In genomic region chr21:36913247-36914169, GRCh38 we compare ENCODE assay signal across 22 cellular contexts.
"Had no signal": no experiment of that assay in that cellular context is flagged by ENCODE, and none has a peak within 500 bp of the region (broad histone marks: within the 10 kb centered on the region; RNA-seq: fewer than 3 reads in every experiment).

No MANE protein-coding gene starts in this region.

- ATAC-seq: activated naive CD4-positive, alpha-beta T cell treated with anti-CD3 and anti-CD28 coated beads, Interleukin-2, amount 50 U/mL, for 72 hours; gastroesophageal sphincter; natural killer cell treated with Interleukin-12 subunit alpha and Interleukin-12 subunit beta and Interleukin-15 and Interleukin-18, amount 100 ng/mL, for 72 hours; right lobe of liver; stimulated activated naive B cell treated with anti-CD40 and anti-IgM and Interleukin-4, amounts not matched to agents 10 μg/mL and 1 μg/mL and 100 μg/mL, for 72 hours had no signal

- H3K36me3 ChIP-seq: adrenal gland, gastroesophageal sphincter, right lobe of liver, uterus had no signal

- DNase-seq: activated CD4-positive, alpha-beta T cell treated with anti-CD3 and anti-CD28 coated beads, Interleukin-2, amount 10 ng/mL, durations not matched to agents 7 days and 5 days; activated CD4-positive, CD25-positive, alpha-beta regulatory T cell treated with anti-CD3 and anti-CD28 coated beads, Interleukin-2, amount 50 U/mL, for 72 hours; activated T-cell treated with anti-CD3 and anti-CD28 coated beads, Interleukin-2, amount 50 U/mL, for 1 hour; adrenal gland; cerebellar nuclear complex; cortex of kidney; head of caudate nucleus; hypothalamus; midbrain; right lobe of liver; stimulated activated CD4-positive, alpha-beta T cell treated with anti-CD3 and anti-CD28 coated beads, Interleukin-2, amount 100 ng/mL, for 24 hours; stimulated activated naive B cell treated with anti-CD40 and anti-IgM and Interleukin-4, amounts not matched to agents 10 μg/mL and 1 μg/mL and 100 μg/mL, for 72 hours; testis; trophoblast cell; uterus had no signal

- H3K27me3 Mint-ChIP-seq: activated CD4-positive, alpha-beta T cell treated with anti-CD3 and anti-CD28 coated beads, Interleukin-2, amount 10 ng/mL, durations not matched to agents 7 days and 5 days; natural killer cell treated with Interleukin-12 subunit alpha and Interleukin-12 subunit beta and Interleukin-15 and Interleukin-18, amount 100 ng/mL, for 72 hours; stimulated activated naive B cell treated with anti-CD40 and anti-IgM and Interleukin-4, amounts not matched to agents 10 μg/mL and 1 μg/mL and 100 μg/mL, for 72 hours had no signal

- H3K27me3 ChIP-seq: adrenal gland, gastroesophageal sphincter, right lobe of liver, testis, uterus had no signal

- H2AFZ ChIP-seq: parathyroid adenoma had no signal

- H3K36me3 Mint-ChIP-seq: activated naive CD4-positive, alpha-beta T cell treated with anti-CD3 and anti-CD28 coated beads, Interleukin-2, amount 50 U/mL, for 72 hours; natural killer cell treated with Interleukin-12 subunit alpha and Interleukin-12 subunit beta and Interleukin-15 and Interleukin-18, amount 100 ng/mL, for 72 hours had no signal

- H3K4me1 ChIP-seq: adrenal gland, parathyroid adenoma, testis, uterus had no signal

- H3K4me3 Mint-ChIP-seq: activated CD4-positive, alpha-beta T cell treated with anti-CD3 and anti-CD28 coated beads, Interleukin-2, amount 10 ng/mL, durations not matched to agents 7 days and 5 days; natural killer cell treated with Interleukin-12 subunit alpha and Interleukin-12 subunit beta and Interleukin-15 and Interleukin-18, amount 100 ng/mL, for 72 hours; stimulated activated naive B cell treated with anti-CD40 and anti-IgM and Interleukin-4, amounts not matched to agents 10 μg/mL and 1 μg/mL and 100 μg/mL, for 72 hours had no signal

- H3K27ac ChIP-seq: adrenal gland, epithelial cell of prostate, gastroesophageal sphincter, parathyroid adenoma, right lobe of liver, skin epidermis, testis, uterus, VCaP had no signal

- H3K9me3 Mint-ChIP-seq: activated CD4-positive, alpha-beta T cell treated with anti-CD3 and anti-CD28 coated beads, Interleukin-2, amount 10 ng/mL, durations not matched to agents 7 days and 5 days; activated naive CD4-positive, alpha-beta T cell treated with anti-CD3 and anti-CD28 coated beads, Interleukin-2, amount 50 U/mL, for 72 hours; natural killer cell treated with Interleukin-12 subunit alpha and Interleukin-12 subunit beta and Interleukin-15 and Interleukin-18, amount 100 ng/mL, for 72 hours; stimulated activated naive B cell treated with anti-CD40 and anti-IgM and Interleukin-4, amounts not matched to agents 10 μg/mL and 1 μg/mL and 100 μg/mL, for 72 hours had no signal

- H3K4me3 ChIP-seq: adrenal gland, gastroesophageal sphincter, right lobe of liver, skin epidermis, testis, uterus had no signal

- H3K27ac Mint-ChIP-seq: activated CD4-positive, alpha-beta T cell treated with anti-CD3 and anti-CD28 coated beads, Interleukin-2, amount 10 ng/mL, durations not matched to agents 7 days and 5 days; activated naive CD4-positive, alpha-beta T cell treated with anti-CD3 and anti-CD28 coated beads, Interleukin-2, amount 50 U/mL, for 72 hours; natural killer cell treated with Interleukin-12 subunit alpha and Interleukin-12 subunit beta and Interleukin-15 and Interleukin-18, amount 100 ng/mL, for 72 hours; stimulated activated naive B cell treated with anti-CD40 and anti-IgM and Interleukin-4, amounts not matched to agents 10 μg/mL and 1 μg/mL and 100 μg/mL, for 72 hours had no signal
